23 cellular contexts compared by ENCODE assay signal in the genomic region with DNA sequence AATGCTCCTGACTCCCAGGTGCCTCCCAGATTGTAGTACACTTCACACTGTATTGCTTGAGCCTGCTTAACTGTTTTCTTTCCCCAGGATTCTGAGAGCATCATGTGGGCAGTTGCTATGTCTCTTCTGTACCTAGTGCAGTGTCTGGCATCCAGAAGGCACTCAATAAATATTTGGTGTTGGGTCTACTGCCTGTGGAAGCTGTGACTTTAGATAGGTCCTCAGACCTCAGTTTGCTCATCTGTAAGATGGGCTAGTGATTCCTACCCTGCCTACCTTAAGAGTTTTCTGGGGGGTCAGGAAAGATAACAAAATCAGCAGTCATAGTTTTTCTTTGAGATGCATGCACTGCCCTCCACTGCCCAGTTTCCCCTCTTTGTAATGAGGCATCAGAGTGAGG. TPM values are rescaled to one million over a fixed set of nuclear protein-coding genes. Genes with fewer than 3 reads are reported as not detected.
"Had no signal": no experiment of that assay in that cellular context is flagged by ENCODE, and none has a peak within 500 bp of the region (broad histone marks: within the 10 kb centered on the region; RNA-seq: fewer than 3 reads in every experiment).

No MANE protein-coding gene starts in this region.

- H3K9ac ChIP-seq: SK-N-SH had no signal

- H3K4me3 ChIP-seq: MG63 had no signal

- H3K27me3 ChIP-seq: MG63 had no signal

- FAIRE-seq: HTR-8/SVneo, RCC 7860 had no signal

- H3K36me3 ChIP-seq: MG63 had no signal

- H3K4me2 ChIP-seq: SK-N-SH had no signal

- H3K27ac ChIP-seq: HL-60 had no signal

- DNase-seq: Karpas-422, KG1, MG63, NCI-H1092 treated with DMSO at 0.1 percent for 48 hours, NCI-H1436, NCI-H187, NCI-H2029, NCI-H2081 treated with DMSO at 0.1 percent for 48 hours, NCI-H2171, NCI-H226, NCI-H446, NCI-H510A, NCI-H524 treated with DMSO at 0.1 percent for 48 hours, NCI-H69, NCI-H774, RPMI8226, SHP77, SK-N-SH, SW 1271 had no signal

- H3K9me3 ChIP-seq: MG63, SK-N-SH had no signal

RNA-seq across cellular contexts. Expression of a gene that starts 50.5 kb away (rescaled TPM):
- total RNA-seq: SK-MEL-5 had no signal
